In genomic region chr5:55712023-55712859, GRCh38 we compare ENCODE assay signal across 1 cellular context.
TF ChIP-seq lines count a peak whose summit lies in the region.

TSS of gene SLC38A9 (minus strand) at chr5:55712324. CDS start at chr5:55697958, 14,366 bp downstream.

TF ChIP-seq in WTC11, 78 proteins besides CTCF, POLR2A, EP300 and RAD21 (continued from another document):
- TF ChIP-seq HMGXB4 (CRISPR knock-in tag; IDR thresholded peaks at IDR 0.05) (0 out of 2 replicates have a peak, but pooled peaks have one; percentile 22), ARID4B (CRISPR knock-in tag; IDR thresholded peaks at IDR 0.05; ENCODE audit: borderline replicate concordance) (0 out of 2 replicates have a peak, but pooled peaks have one; percentile 10), E2F1 (CRISPR knock-in tag; IDR thresholded peaks at IDR 0.05) (no peak), NR3C1 (CRISPR knock-in tag; conservative IDR thresholded peaks at IDR 0.05; ENCODE audit: low read depth) (no peak), IRF2 (CRISPR knock-in tag; IDR thresholded peaks at IDR 0.05; ENCODE audit: borderline replicate concordance, low read depth) (no peak), JAZF1 (CRISPR knock-in tag; IDR thresholded peaks at IDR 0.05) (no peak), ZNF121 (CRISPR knock-in tag; IDR thresholded peaks at IDR 0.05) (peak; percentile 38; the same call in 1 of the 2 replicates), CBFB (CRISPR knock-in tag; IDR thresholded peaks at IDR 0.05; ENCODE audit: low read depth) (no peak), SMAD4 (CRISPR knock-in tag; IDR thresholded peaks at IDR 0.05) (no peak), STAT6 (CRISPR knock-in tag; conservative IDR thresholded peaks at IDR 0.05; ENCODE audit: low read depth) (no peak)
